ENCODE assay signal across 1 cellular context in the genomic region with DNA sequence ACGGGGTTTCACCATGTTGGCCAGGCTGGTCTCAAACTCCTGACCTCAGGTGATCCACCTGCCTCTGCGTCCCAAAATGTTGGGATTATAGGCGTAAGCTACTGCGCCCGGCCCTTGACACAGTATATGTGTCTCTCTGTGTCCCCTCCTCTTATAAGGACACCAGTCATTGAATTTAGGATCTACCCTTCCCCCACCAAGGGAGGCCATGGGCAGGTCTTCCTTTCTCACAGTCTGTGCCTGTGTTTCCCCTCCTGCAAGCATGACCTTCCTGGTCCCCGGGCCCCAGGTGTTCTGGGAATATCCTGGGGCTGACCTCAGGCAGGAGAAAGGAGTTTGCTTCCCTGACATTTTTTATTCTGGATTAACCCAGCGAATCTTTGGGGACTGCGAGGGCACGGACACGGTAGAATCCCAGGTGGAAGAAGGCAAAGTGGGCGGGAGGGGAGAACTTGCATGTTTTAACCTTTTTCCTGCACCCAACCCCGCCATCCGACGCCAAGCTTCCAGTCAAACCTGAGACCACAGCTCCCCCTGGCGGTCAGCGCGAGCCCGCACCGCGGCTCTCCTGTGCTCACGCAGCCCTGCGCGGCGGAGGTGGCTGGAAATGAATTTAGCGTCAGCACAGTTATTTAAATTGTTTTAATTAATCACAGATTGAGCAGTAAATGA.
TF ChIP-seq lines count a peak whose summit lies in the region.

No MANE protein-coding gene starts in this region.

TF ChIP-seq in GM12878, 131 proteins besides CTCF, POLR2A, EP300 and RAD21 (continued from another document):
- TF ChIP-seq, protein P1, sequence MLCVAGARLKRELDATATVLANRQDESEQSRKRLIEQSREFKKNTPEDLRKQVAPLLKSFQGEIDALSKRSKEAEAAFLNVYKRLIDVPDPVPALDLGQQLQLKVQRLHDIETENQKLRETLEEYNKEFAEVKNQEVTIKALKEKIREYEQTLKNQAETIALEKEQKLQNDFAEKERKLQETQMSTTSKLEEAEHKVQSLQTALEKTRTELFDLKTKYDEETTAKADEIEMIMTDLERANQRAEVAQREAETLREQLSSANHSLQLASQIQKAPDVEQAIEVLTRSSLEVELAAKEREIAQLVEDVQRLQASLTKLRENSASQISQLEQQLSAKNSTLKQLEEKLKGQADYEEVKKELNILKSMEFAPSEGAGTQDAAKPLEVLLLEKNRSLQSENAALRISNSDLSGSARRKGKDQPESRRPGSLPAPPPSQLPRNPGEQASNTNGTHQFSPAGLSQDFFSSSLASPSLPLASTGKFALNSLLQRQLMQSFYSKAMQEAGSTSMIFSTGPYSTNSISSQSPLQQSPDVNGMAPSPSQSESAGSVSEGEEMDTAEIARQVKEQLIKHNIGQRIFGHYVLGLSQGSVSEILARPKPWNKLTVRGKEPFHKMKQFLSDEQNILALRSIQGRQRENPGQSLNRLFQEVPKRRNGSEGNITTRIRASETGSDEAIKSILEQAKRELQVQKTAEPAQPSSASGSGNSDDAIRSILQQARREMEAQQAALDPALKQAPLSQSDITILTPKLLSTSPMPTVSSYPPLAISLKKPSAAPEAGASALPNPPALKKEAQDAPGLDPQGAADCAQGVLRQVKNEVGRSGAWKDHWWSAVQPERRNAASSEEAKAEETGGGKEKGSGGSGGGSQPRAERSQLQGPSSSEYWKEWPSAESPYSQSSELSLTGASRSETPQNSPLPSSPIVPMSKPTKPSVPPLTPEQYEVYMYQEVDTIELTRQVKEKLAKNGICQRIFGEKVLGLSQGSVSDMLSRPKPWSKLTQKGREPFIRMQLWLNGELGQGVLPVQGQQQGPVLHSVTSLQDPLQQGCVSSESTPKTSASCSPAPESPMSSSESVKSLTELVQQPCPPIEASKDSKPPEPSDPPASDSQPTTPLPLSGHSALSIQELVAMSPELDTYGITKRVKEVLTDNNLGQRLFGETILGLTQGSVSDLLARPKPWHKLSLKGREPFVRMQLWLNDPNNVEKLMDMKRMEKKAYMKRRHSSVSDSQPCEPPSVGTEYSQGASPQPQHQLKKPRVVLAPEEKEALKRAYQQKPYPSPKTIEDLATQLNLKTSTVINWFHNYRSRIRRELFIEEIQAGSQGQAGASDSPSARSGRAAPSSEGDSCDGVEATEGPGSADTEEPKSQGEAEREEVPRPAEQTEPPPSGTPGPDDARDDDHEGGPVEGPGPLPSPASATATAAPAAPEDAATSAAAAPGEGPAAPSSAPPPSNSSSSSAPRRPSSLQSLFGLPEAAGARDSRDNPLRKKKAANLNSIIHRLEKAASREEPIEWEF (IDR thresholded peaks at IDR 0.05; ENCODE audit: insufficient replicate concordance, low read depth, low read length): no peak
- 0 out of 2 replicates have a peak, but pooled peaks have one; percentile 31 for TF ChIP-seq IRF4 (IDR thresholded peaks at IDR 0.05; ENCODE audit: low read depth, low read length)
- TF ChIP-seq STAT3 (IDR thresholded peaks at IDR 0.05; ENCODE audit: low read depth, low read length): no peak
- TF ChIP-seq MXI1 (IDR thresholded peaks at IDR 0.05; ENCODE audit: low read depth, low read length): no peak
- TF ChIP-seq EED (IDR thresholded peaks at IDR 0.05; ENCODE audit: low read depth): 0 out of 2 replicates have a peak, but pooled peaks have one; percentile 23
